ENCODE assay signal across 17 cellular contexts in genomic region chr5:10988637-10989036, GRCh38.
DNase-seq lines count a peak whose midpoint lies in the region; ATAC-seq and TF ChIP-seq lines count a peak whose summit lies in the region.
"Had no signal": no experiment of that assay in that cellular context is flagged by ENCODE, and none has a peak within 500 bp of the region (broad histone marks: within the 10 kb centered on the region; RNA-seq: fewer than 3 reads in every experiment).

No MANE protein-coding gene starts in this region.

- no peaks in the 10 kb centered on the region for H3K9me2 ChIP-seq in GM23338 (ENCODE audit: insufficient read depth)

- H3K27ac ChIP-seq in BLaER1 treated with 17β-estradiol and CSF1 and Interleukin-3, amounts not matched to agents 10 nM and 100 nM, result no peak overlapping the region
- H3K27ac ChIP-seq in GM23338 (ENCODE audit: low read depth) (no peak overlapping the region), cingulate gyrus (ENCODE audit: low read depth, low read length) (peak overlapping the region; percentile 32)
- H3K27ac ChIP-seq: parathyroid adenoma, PC-9, sigmoid colon, transverse colon had no signal

- no peak overlapping the region; the same call in 2 of the 3 replicates for H3K4me3 Mint-ChIP-seq in GM23338
- no peak overlapping the region for H3K4me3 Mint-ChIP-seq in mesothelial cell of epicardium
- H3K4me3 Mint-ChIP-seq: nephron had no signal

- no peak for TF ChIP-seq CTCF in GM23338 (conservative IDR thresholded peaks at IDR 0.05; ENCODE audit: low read depth in 2 of 2)
- no peak for TF ChIP-seq CTCF in mesothelial cell of epicardium (IDR thresholded peaks at IDR 0.05; ENCODE audit: unreplicated experiment)

- H3K36me3 Mint-ChIP-seq in GM23338 (ENCODE audit: low read depth), result no peaks in the 10 kb centered on the region
- no peaks in the 10 kb centered on the region for H3K36me3 Mint-ChIP-seq in mesothelial cell of epicardium
- H3K36me3 Mint-ChIP-seq: CD14-positive monocyte had no signal

- H3K27me3 ChIP-seq in BLaER1 treated with 17β-estradiol and CSF1 and Interleukin-3, amounts not matched to agents 10 nM and 100 nM, result peaks cover 0 to 9% (median 0%) of the 10 kb centered on the region in 11 experiments; a peak in 1 of 22 replicates
- no peaks in the 10 kb centered on the region for H3K27me3 ChIP-seq in GM23338 (ENCODE audit: insufficient read depth)

- H3K27ac Mint-ChIP-seq in GM23338 (no peak overlapping the region), mesothelial cell of epicardium (peak overlapping the region; percentile 66)
- H3K27ac Mint-ChIP-seq: activated T-cell treated with anti-CD3 and anti-CD28 coated beads, Interleukin-2, amount 50 U/mL, for 24 hours; CD14-positive monocyte; nephron had no signal

- peak overlapping the region; percentile 36 to 76 (median 66) for H3K4me2 ChIP-seq in BLaER1 treated with 17β-estradiol and CSF1 and Interleukin-3, amounts not matched to agents 10 nM and 100 nM
- H3K4me2 ChIP-seq in GM23338, result peak overlapping the region; percentile 51; the same call in 1 of the 2 replicates
- H3K4me2 ChIP-seq: PC-9 had no signal

- no peaks in the 10 kb centered on the region for H3F3A ChIP-seq in GM23338 (replicated peaks; ENCODE audit: low read depth)

- peak; percentile 27 for ATAC-seq in GM23338
- no peak for ATAC-seq in HG02571 (IDR thresholded peaks at IDR 0.05; ENCODE audit: unreplicated experiment)

- no peaks in the 10 kb centered on the region for H3K79me2 ChIP-seq in GM23338 (replicated peaks; ENCODE audit: insufficient read depth)
- H3K79me2 ChIP-seq: parathyroid adenoma had no signal

- no peaks in the 10 kb centered on the region for H4K20me1 ChIP-seq in BLaER1 treated with 17β-estradiol and CSF1 and Interleukin-3, amounts not matched to agents 10 nM and 100 nM
- H4K20me1 ChIP-seq in GM23338 (replicated peaks; ENCODE audit: insufficient read depth), result no peaks in the 10 kb centered on the region

- no peak overlapping the region for H3K9ac ChIP-seq in BLaER1 treated with 17β-estradiol and CSF1 and Interleukin-3, amounts not matched to agents 10 nM and 100 nM
- H3K9ac ChIP-seq: parathyroid adenoma had no signal

- peaks cover 7% of the 10 kb centered on the region for H3K27me3 Mint-ChIP-seq in GM23338 (ENCODE audit: insufficient read depth, low read depth, poor library complexity)
- H3K27me3 Mint-ChIP-seq in mesothelial cell of epicardium (ENCODE audit: low read depth), result peaks cover 15% of the 10 kb centered on the region

- no peaks in the 10 kb centered on the region for H3K36me3 ChIP-seq in BLaER1 treated with 17β-estradiol and CSF1 and Interleukin-3, amounts not matched to agents 10 nM and 100 nM
- H3K36me3 ChIP-seq in GM23338 (ENCODE audit: insufficient read depth), result no peaks in the 10 kb centered on the region
- H3K36me3 ChIP-seq: sigmoid colon, transverse colon had no signal

- peaks cover 23% of the 10 kb centered on the region for H3K4me1 Mint-ChIP-seq in GM23338
- H3K4me1 Mint-ChIP-seq in mesothelial cell of epicardium, result peaks cover 27% of the 10 kb centered on the region

- peaks cover 28 to 42% (median 35%) of the 10 kb centered on the region in 10 experiments for H3K4me1 ChIP-seq in BLaER1 treated with 17β-estradiol and CSF1 and Interleukin-3, amounts not matched to agents 10 nM and 100 nM
- H3K4me1 ChIP-seq in GM23338 (ENCODE audit: insufficient read depth), result peaks cover 8% of the 10 kb centered on the region
- H3K4me1 ChIP-seq: parathyroid adenoma, sigmoid colon, transverse colon had no signal

- no peak overlapping the region for H3K4me3 ChIP-seq in BLaER1 treated with 17β-estradiol and CSF1 and Interleukin-3, amounts not matched to agents 10 nM and 100 nM
- no peak overlapping the region for H3K4me3 ChIP-seq in GM23338
- H3K4me3 ChIP-seq: PC-9, sigmoid colon, transverse colon had no signal

- H2AFZ ChIP-seq in GM23338, result peak overlapping the region; percentile 96
- H2AFZ ChIP-seq: PC-9 had no signal

- DNase-seq in GM23338 (ENCODE audit: low spot score), result no peak
- no peak for DNase-seq in mesothelial cell of epicardium (ENCODE audit: low spot score in 2 of 2, unreplicated experiment in 2 of 2)
- no peak for DNase-seq in NCI-H446 treated with DMSO at 0.1 percent for 48 hours (lab: John Stamatoyannopoulos, UW)
- DNase-seq in NCI-H345 treated with DMSO at 0.1 percent for 48 hours (lab: John Stamatoyannopoulos, UW; ENCODE audit: unreplicated experiment), result no peak
- no peak for DNase-seq in SKM-1 (lab: John Stamatoyannopoulos, UW; ENCODE audit: unreplicated experiment)
- DNase-seq: IMR-90; NK-92 treated with Interleukin-12 subunit alpha and Interleukin-12 subunit beta, amount 100 ng/mL, for 24 hours; sigmoid colon had no signal

- H3K9me3 ChIP-seq in BLaER1 treated with 17β-estradiol and CSF1 and Interleukin-3, amounts not matched to agents 10 nM and 100 nM (replicated peaks in 1 of 11), result no peaks in the 10 kb centered on the region
- H3K9me3 ChIP-seq: sigmoid colon, transverse colon had no signal

- H3K9me3 Mint-ChIP-seq in GM23338 (no peaks in the 10 kb centered on the region), mesothelial cell of epicardium (no peaks in the 10 kb centered on the region)
- H3K9me3 Mint-ChIP-seq: activated T-cell treated with anti-CD3 and anti-CD28 coated beads, Interleukin-2, amount 50 U/mL, for 24 hours; nephron had no signal

TF ChIP-seq in GM23338, 12 proteins besides CTCF, POLR2A, EP300 and RAD21:
- no peak for TF ChIP-seq POLR2AphosphoS5 (IDR thresholded peaks at IDR 0.05; ENCODE audit: low read depth)
- TF ChIP-seq CREB1 (CRISPR knock-in tag; IDR thresholded peaks at IDR 0.05; ENCODE audit: low read depth), result no peak
TF ChIP-seq in GM23338: peak in this region for 0.
